ENCODE assay signal across 8 cellular contexts in genomic region chr21:34887729-34888568, GRCh38.
DNase-seq lines count a peak whose midpoint lies in the region; ATAC-seq and TF ChIP-seq lines count a peak whose summit lies in the region.

No MANE protein-coding gene starts in this region.

- peak overlapping the region; percentile 91 to 99 (median 94) for H3K4me3 Mint-ChIP-seq in naive B cell

- ATAC-seq in HG03108 (IDR thresholded peaks at IDR 0.05; ENCODE audit: unreplicated experiment), result peak; percentile 26
- peak; percentile 77 for ATAC-seq in esophagus mucosa
- peak; percentile 53 to 63 for ATAC-seq in naive B cell (ENCODE audit: low read depth in 2 of 2)
- ATAC-seq in HG03565 (IDR thresholded peaks at IDR 0.05; ENCODE audit: unreplicated experiment), result no peak

- H2AFZ ChIP-seq in OCI-LY3 (ENCODE audit: low read depth, low read length), result no peak overlapping the region

- peaks cover 9% of the 10 kb centered on the region; the same call in 1 of the 2 replicates for H3K27me3 ChIP-seq in OCI-LY3 (ENCODE audit: low read depth, low read length)

- H3K27me3 Mint-ChIP-seq in naive B cell, result no peaks in the 10 kb centered on the region

- no peak for TF ChIP-seq CTCF in GM13976 (IDR thresholded peaks at IDR 0.05; ENCODE audit: borderline replicate concordance, control extremely low read depth, extremely low read depth, insufficient read depth, missing control alignments)
- no peak for TF ChIP-seq CTCF in OCI-LY3 (IDR thresholded peaks at IDR 0.05; ENCODE audit: low read depth, low read length)

- peaks cover 81% of the 10 kb centered on the region for H3K79me2 ChIP-seq in OCI-LY3 (ENCODE audit: low read length)

- H3K9ac ChIP-seq in OCI-LY3 (ENCODE audit: low read length), result peak overlapping the region; percentile 96

- H4K20me1 ChIP-seq in OCI-LY3 (ENCODE audit: insufficient read depth, low read length), result peaks cover 44% of the 10 kb centered on the region

- peaks cover 39% of the 10 kb centered on the region for H3K36me3 ChIP-seq in OCI-LY3 (replicated peaks; ENCODE audit: low read depth, low read length)

- H3K4me2 ChIP-seq in OCI-LY3 (ENCODE audit: low read length), result peak overlapping the region; percentile 75

- H3K4me3 ChIP-seq in OCI-LY3 (ENCODE audit: low read length), result peak overlapping the region; percentile 98

- H3K9me3 ChIP-seq in OCI-LY3 (ENCODE audit: insufficient read depth, low read length), result no peaks in the 10 kb centered on the region

- in situ Hi-C loops in GM13976 (cut with MboI; ENCODE audit: low sequenced_read_pairs, unreplicated experiment), result loop anchor here (10.0 kb wide), 2 partner anchors 157 to 517 kb away; partner anchors contain the start of gene RUNX1

- no peaks in the 10 kb centered on the region for H3K9me3 Mint-ChIP-seq in naive B cell

- peaks cover 16% of the 10 kb centered on the region for H3K4me1 ChIP-seq in OCI-LY3 (ENCODE audit: low read length)

- H3K4me1 Mint-ChIP-seq in naive B cell, result peaks cover 23 to 58% (median 49%) of the 10 kb centered on the region in 3 donors

- H3K27ac ChIP-seq in OCI-LY3 (ENCODE audit: low read length), result peak overlapping the region; percentile 87

- DNase-seq in GM13976 (ENCODE audit: low spot score) (peak; percentile 84), activated T-cell treated with anti-CD3 and anti-CD28 coated beads for 4 hours (peak; percentile 84), naive B cell (peak; percentile 84)
- peak; percentile 89 to 93 for DNase-seq in stimulated activated CD8-positive, alpha-beta memory T cell treated with anti-CD3 and anti-CD28 coated beads, Interleukin-7, amount 100 ng/mL, for 4 hours (ENCODE audit: low read depth in 2 of 2)

- peaks cover 0 to 6% of the 10 kb centered on the region in 2 donors for H3K36me3 Mint-ChIP-seq in naive B cell

- H3K27ac Mint-ChIP-seq in naive B cell, result peak overlapping the region; percentile 97 to 100 (median 99)
